In the genomic region with DNA sequence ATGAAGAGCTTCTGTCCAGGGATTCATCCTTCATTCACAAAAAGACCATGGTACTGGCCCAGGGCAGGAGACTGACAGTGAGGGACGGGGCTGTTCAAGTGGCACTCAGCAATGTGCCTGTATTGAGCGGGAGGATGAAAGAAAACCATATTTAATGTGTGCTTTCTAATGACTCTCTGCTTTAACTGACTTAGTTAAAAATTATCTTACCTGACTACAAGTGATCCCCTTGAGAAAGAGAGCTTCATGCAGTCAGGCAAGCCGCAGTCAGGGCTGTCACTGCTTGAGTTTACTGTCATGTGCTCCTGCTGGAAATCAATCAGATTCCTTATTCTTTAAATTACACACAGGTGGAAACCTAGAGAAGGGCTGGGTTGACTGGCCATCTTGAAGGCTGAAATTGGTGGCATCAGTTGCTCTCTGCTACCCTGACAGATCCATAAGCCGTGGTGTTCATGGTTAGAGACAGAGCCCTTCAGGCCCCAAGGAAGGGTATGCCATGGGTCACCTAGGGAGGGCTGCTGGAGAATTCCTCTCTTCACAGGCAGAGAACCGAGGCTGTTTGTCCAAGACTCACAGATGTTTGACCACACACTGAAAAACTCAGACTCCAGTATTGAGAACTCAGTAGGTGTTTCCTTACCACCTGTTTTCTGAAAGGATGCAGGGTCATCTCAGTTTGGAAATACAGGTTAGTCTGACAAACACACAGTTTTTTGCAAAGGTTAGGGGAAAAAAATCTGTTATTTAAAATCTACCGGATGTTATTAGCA, we compare ENCODE assay signal across 15 cellular contexts.
DNase-seq lines count a peak whose midpoint lies in the region; ATAC-seq, FAIRE-seq and TF ChIP-seq lines count a peak whose summit lies in the region.
"Had no signal": no experiment of that assay in that cellular context is flagged by ENCODE, and none has a peak within 500 bp of the region (broad histone marks: within the 10 kb centered on the region; RNA-seq: fewer than 3 reads in every experiment).

No MANE protein-coding gene starts in this region.

- no peak overlapping the region for H4K5ac ChIP-seq in H9 (ENCODE audit: insufficient read length, low read depth, low read length)

- in situ Hi-C loops in GM23248 (cut with MboI): no loop called here

- POLR2A ChIA-PET in T-cell (lab: Charles Lee): no interaction called here

- H2BK120ac ChIP-seq in H9 (ENCODE audit: low read depth, low read length, poor library complexity, severe bottlenecking): no peak overlapping the region

- no peak overlapping the region for H2BK20ac ChIP-seq in H9 (ENCODE audit: low read depth, low read length, poor library complexity, severe bottlenecking)

- H3K4me1 ChIP-seq in GM23248 (ENCODE audit: insufficient read depth) (peaks cover 94% of the 10 kb centered on the region), lower lobe of right lung (peaks cover 86% of the 10 kb centered on the region), right atrium auricular region (peaks cover 0 to 39% of the 10 kb centered on the region in 2 donors), H9 (ENCODE audit: insufficient read depth, low read length) (peaks cover 13% of the 10 kb centered on the region; the same call in 1 of the 2 replicates)

- H3K27ac Mint-ChIP-seq in IgD-negative memory B cell (peak overlapping the region; percentile 85 to 98 (median 96)), T-cell (no peak overlapping the region), H9 (peak overlapping the region in 1 of 3 experiments; percentile 14; a peak in 1 of 7 replicates)
- H3K27ac Mint-ChIP-seq: activated naive CD4-positive, alpha-beta T cell treated with anti-CD3 and anti-CD28 coated beads, Interleukin-2, amount 50 U/mL, for 24 hours; stimulated activated effector memory CD8-positive, alpha-beta T cell treated with anti-CD3 and anti-CD28 coated beads, Interleukin-12 subunit alpha, Interleukin-12 subunit beta, amount 100 ng/mL, for 72 hours had no signal

- H4K20me1 ChIP-seq in GM23248 (ENCODE audit: insufficient read depth) (peaks cover 34% of the 10 kb centered on the region), H9 (ENCODE audit: control insufficient read depth, insufficient read depth, insufficient read length) (no peaks in the 10 kb centered on the region)

- H3K9me2 ChIP-seq in GM23248 (ENCODE audit: insufficient read depth): no peaks in the 10 kb centered on the region

- H3K79me2 ChIP-seq in GM23248 (ENCODE audit: insufficient read depth) (peaks cover 100% of the 10 kb centered on the region), H9 (ENCODE audit: insufficient read depth, low read length) (peaks cover 30% of the 10 kb centered on the region; the same call in 1 of the 2 replicates)

- no peak overlapping the region for H2AK5ac ChIP-seq in H9 (ENCODE audit: insufficient read length, low read length)

- no peak overlapping the region for H3T11ph ChIP-seq in H9 (ENCODE audit: low read length)

- H4K91ac ChIP-seq in H9 (ENCODE audit: insufficient read length, low read depth, low read length): no peak overlapping the region

- CTCF ChIA-PET in T-cell (lab: Charles Lee): no interaction called here

- H3K9me3 ChIP-seq in GM23248 (ENCODE audit: low read depth): no peaks in the 10 kb centered on the region
- no peaks in the 10 kb centered on the region for H3K9me3 ChIP-seq in lower lobe of right lung
- H3K9me3 ChIP-seq in right atrium auricular region: no peaks in the 10 kb centered on the region
- no peaks in the 10 kb centered on the region for H3K9me3 ChIP-seq in H9 (ENCODE audit: control insufficient read depth, low read depth, low read length)
- H3K9me3 ChIP-seq: BLaER1 had no signal

- H3K4me3 Mint-ChIP-seq in IgD-negative memory B cell (peak overlapping the region; percentile 68 to 92 (median 84)), T-cell (no peak overlapping the region), H9 (no peak overlapping the region)
- H3K4me3 Mint-ChIP-seq: activated naive CD4-positive, alpha-beta T cell treated with anti-CD3 and anti-CD28 coated beads, Interleukin-2, amount 50 U/mL, for 24 hours; stimulated activated effector memory CD8-positive, alpha-beta T cell treated with anti-CD3 and anti-CD28 coated beads, Interleukin-12 subunit alpha, Interleukin-12 subunit beta, amount 100 ng/mL, for 72 hours had no signal

- DNase-seq in GM12892 (ENCODE audit: insufficient read length) (no peak), GM23248 (no peak), lower lobe of right lung (no peak), T-cell (no peak), right atrium auricular region (ENCODE audit: low spot score) (no peak), H9 (no peak)
- DNase-seq in activated CD4-positive, alpha-beta T cell treated with anti-CD3 and anti-CD28 coated beads for 1 hour: no peak
- DNase-seq: effector CD8-positive, alpha-beta T cell; NCI-H774 had no signal

- peaks cover 7% of the 10 kb centered on the region for H3K36me3 ChIP-seq in GM23248 (ENCODE audit: low read depth)
- H3K36me3 ChIP-seq in lower lobe of right lung: no peaks in the 10 kb centered on the region
- no peaks in the 10 kb centered on the region for H3K36me3 ChIP-seq in right atrium auricular region

- H2BK12ac ChIP-seq in H9 (ENCODE audit: insufficient read length, low read depth, low read length): no peak overlapping the region

- H3K14ac ChIP-seq in H9 (ENCODE audit: insufficient read depth, low read length): no peak overlapping the region

- H2AFZ ChIP-seq in GM23248 (no peak overlapping the region), H9 (ENCODE audit: low read length) (no peak overlapping the region)

- H3K36me3 Mint-ChIP-seq in IgD-negative memory B cell: no peaks in the 10 kb centered on the region
- H3K36me3 Mint-ChIP-seq in T-cell: no peaks in the 10 kb centered on the region
- no peaks in the 10 kb centered on the region for H3K36me3 Mint-ChIP-seq in H9 (ENCODE audit: insufficient read depth in 1 of 3, low read depth in 3 of 3)
- H3K36me3 Mint-ChIP-seq: activated naive CD4-positive, alpha-beta T cell treated with anti-CD3 and anti-CD28 coated beads, Interleukin-2, amount 50 U/mL, for 24 hours; stimulated activated effector memory CD8-positive, alpha-beta T cell treated with anti-CD3 and anti-CD28 coated beads, Interleukin-12 subunit alpha, Interleukin-12 subunit beta, amount 100 ng/mL, for 72 hours had no signal

- TF ChIP-seq CTCF in lower lobe of right lung (IDR thresholded peaks at IDR 0.05) (no peak), right atrium auricular region (IDR thresholded peaks at IDR 0.05) (no peak), H9 (conservative IDR thresholded peaks at IDR 0.05) (no peak)

- intact Hi-C loops in lower lobe of right lung (cut with DNase I): no loop called here

- no peak overlapping the region for H2BK5ac ChIP-seq in H9 (ENCODE audit: insufficient read length, low read length)

- no peak overlapping the region for H3K56ac ChIP-seq in H9 (ENCODE audit: insufficient read length, low read depth, low read length)

- 80 to 85% methylated on average over 6 of the region's 6 CpGs for WGBS in GM23248 (ENCODE audit: low coverage in 1 of 2, low lambda C conversion rate in 2 of 2, missing lambda C conversion rate in 2 of 2), 2 experiments
- WGBS in H9 (ENCODE audit: extremely low coverage, insufficient read length, low lambda C conversion rate): no CpG with 5 or more reads among the region's 6 CpGs

- H3K79me1 ChIP-seq in H9 (ENCODE audit: insufficient read depth, low read depth, low read length, poor library complexity, severe bottlenecking): peaks cover 12% of the 10 kb centered on the region

- no peak overlapping the region for H2BK15ac ChIP-seq in H9 (ENCODE audit: low read depth, low read length)

- H3K9me3 Mint-ChIP-seq in IgD-negative memory B cell (peaks cover 0 to 2% (median 0%) of the 10 kb centered on the region in 3 donors), T-cell (no peaks in the 10 kb centered on the region), H9 (no peaks in the 10 kb centered on the region)
- H3K9me3 Mint-ChIP-seq: activated naive CD4-positive, alpha-beta T cell treated with anti-CD3 and anti-CD28 coated beads, Interleukin-2, amount 50 U/mL, for 24 hours had no signal

- H3K4me2 ChIP-seq in GM23248 (ENCODE audit: unreplicated experiment) (peak overlapping the region; percentile 18), H9 (ENCODE audit: insufficient read depth, insufficient read length, low read length) (no peak overlapping the region)
- H3K4me2 ChIP-seq: BLaER1 had no signal

- no peak overlapping the region for H3K4me3 ChIP-seq in GM23248
- H3K4me3 ChIP-seq in lower lobe of right lung: no peak overlapping the region
- H3K4me3 ChIP-seq in right atrium auricular region: no peak overlapping the region
- H3K4me3 ChIP-seq: BLaER1 had no signal

- H3K18ac ChIP-seq in H9 (ENCODE audit: insufficient read length, low read depth, low read length): no peak overlapping the region

- H3K27me3 Mint-ChIP-seq in IgD-negative memory B cell: no peaks in the 10 kb centered on the region
- peaks cover 21 to 24% of the 10 kb centered on the region in 2 donors for H3K27me3 Mint-ChIP-seq in T-cell
- H3K27me3 Mint-ChIP-seq in H9 (ENCODE audit: low read depth): no peaks in the 10 kb centered on the region

- ATAC-seq in lower lobe of right lung (peak in 1 of 2 donors; percentile 28), T-cell (replicated peaks in 1 of 4) (no peak)
- ATAC-seq: stimulated activated effector memory CD8-positive, alpha-beta T cell treated with anti-CD3 and anti-CD28 coated beads, Interleukin-12 subunit alpha, Interleukin-12 subunit beta, amount 100 ng/mL, for 72 hours had no signal

- no peaks in the 10 kb centered on the region for H3K23me2 ChIP-seq in H9 (ENCODE audit: insufficient read length, low read depth, low read length, poor library complexity, severe bottlenecking)

- H3K9ac ChIP-seq in GM23248 (no peak overlapping the region), H9 (ENCODE audit: extremely low read depth, insufficient read length, low read length) (no peak overlapping the region)
- H3K9ac ChIP-seq: BLaER1 had no signal

- H3K4ac ChIP-seq in H9 (ENCODE audit: low read depth, low read length): no peak overlapping the region

- peaks cover 89% of the 10 kb centered on the region for H3F3A ChIP-seq in GM23248 (ENCODE audit: insufficient read depth)

- no peak overlapping the region for H3K23ac ChIP-seq in H9 (ENCODE audit: insufficient read length, low read depth, low read length)

- TF ChIP-seq POLR2A in GM12892 (IDR thresholded peaks at IDR 0.05; ENCODE audit: low read depth, low read length): no peak

- peaks cover 54 to 84% (median 64%) of the 10 kb centered on the region in 3 donors for H3K4me1 Mint-ChIP-seq in IgD-negative memory B cell
- peaks cover 0 to 2% (median 2%) of the 10 kb centered on the region in 3 donors for H3K4me1 Mint-ChIP-seq in T-cell
- peaks cover 62 to 64% of the 10 kb centered on the region in 2 experiments for H3K4me1 Mint-ChIP-seq in H9
- H3K4me1 Mint-ChIP-seq: activated naive CD4-positive, alpha-beta T cell treated with anti-CD3 and anti-CD28 coated beads, Interleukin-2, amount 50 U/mL, for 24 hours; stimulated activated effector memory CD8-positive, alpha-beta T cell treated with anti-CD3 and anti-CD28 coated beads, Interleukin-12 subunit alpha, Interleukin-12 subunit beta, amount 100 ng/mL, for 72 hours had no signal

- FAIRE-seq in GM12892 (lab: Jason Lieb, UNC): peak; percentile 58
- FAIRE-seq: islet of Langerhans, TTC549 had no signal

- H3K27ac ChIP-seq in GM23248 (0 out of 2 replicates have a peak overlapping the region, but pooled peaks have one; percentile 11), lower lobe of right lung (peak overlapping the region; percentile 51), right atrium auricular region (no peak overlapping the region), H9 (ENCODE audit: insufficient read length, low read depth, low read length) (no peak overlapping the region)
- H3K27ac ChIP-seq: BLaER1 had no signal

- H3K27me3 ChIP-seq in GM23248 (replicated peaks; ENCODE audit: insufficient read depth) (no peaks in the 10 kb centered on the region), lower lobe of right lung (ENCODE audit: low read depth) (no peaks in the 10 kb centered on the region), right atrium auricular region (no peaks in the 10 kb centered on the region), H9 (ENCODE audit: insufficient read depth, low read length) (no peaks in the 10 kb centered on the region)
- H3K27me3 ChIP-seq: BLaER1 had no signal

- H4K8ac ChIP-seq in H9 (replicated peaks; ENCODE audit: insufficient read length, low read depth, low read length): no peak overlapping the region

Comparison
In these comparisons a context has a peak if more than half of its experiments do, and no peak if none do; other contexts are left out.
1. H3K27ac ChIP-seq: peak in GM23248 (single experiment) and lower lobe of right lung (single experiment); none in right atrium auricular region (0 of 2) and H9 (single experiment).
2. H3K27ac Mint-ChIP-seq: peak in IgD-negative memory B cell (3 of 3); none in T-cell (0 of 2).
3. H3K4me3 Mint-ChIP-seq: peak in IgD-negative memory B cell (4 of 4); none in T-cell (0 of 3) and H9 (0 of 2).